ENCODE assay signal across 8 cellular contexts in the genomic region with DNA sequence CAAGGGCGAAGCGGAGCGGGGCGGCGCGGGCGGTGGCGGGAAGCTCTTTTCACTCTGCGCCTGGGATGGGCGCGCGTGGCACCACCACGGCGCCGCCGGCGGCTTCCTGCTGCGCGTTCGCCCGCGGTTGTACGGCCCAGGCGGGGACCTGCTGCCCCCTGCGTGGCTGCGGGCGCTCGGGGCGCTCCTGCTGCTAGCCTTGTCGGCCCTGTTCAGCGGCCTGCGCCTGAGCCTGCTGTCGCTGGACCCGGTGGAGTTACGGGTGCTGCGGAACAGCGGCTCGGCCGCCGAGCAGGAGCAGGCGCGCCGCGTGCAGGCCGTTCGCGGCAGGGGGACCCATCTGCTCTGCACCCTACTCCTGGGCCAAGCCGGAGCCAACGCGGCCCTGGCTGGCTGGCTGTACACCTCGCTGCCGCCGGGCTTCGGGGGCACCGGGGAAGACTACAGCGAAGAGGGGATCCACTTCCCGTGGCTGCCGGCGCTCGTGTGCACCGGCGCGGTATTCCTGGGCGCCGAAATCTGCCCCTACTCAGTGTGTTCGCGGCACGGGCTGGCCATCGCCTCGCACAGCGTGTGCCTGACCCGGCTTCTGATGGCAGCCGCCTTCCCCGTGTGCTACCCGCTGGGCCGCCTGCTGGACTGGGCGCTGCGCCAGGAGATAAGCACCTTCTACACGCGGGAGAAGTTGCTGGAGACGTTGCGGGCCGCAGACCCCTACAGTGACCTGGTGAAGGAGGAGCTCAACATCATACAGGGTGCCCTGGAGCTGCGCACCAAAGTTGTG. TPM values are rescaled to one million over a fixed set of nuclear protein-coding genes. Genes with fewer than 3 reads are reported as not detected.
DNase-seq lines count a peak whose midpoint lies in the region; ATAC-seq lines count a peak whose summit lies in the region.

No MANE protein-coding gene starts in this region.

- peaks cover 8% of the 10 kb centered on the region for H3K4me1 Mint-ChIP-seq in activated naive CD8-positive, alpha-beta T cell treated with anti-CD3 and anti-CD28 coated beads, Interleukin-2, amount 10 ng/mL, durations not matched to agents 7 days and 5 days

- H3K79me2 ChIP-seq in ACC112 (ENCODE audit: control insufficient read depth, insufficient read depth, low read length, unreplicated experiment) = no peaks in the 10 kb centered on the region

- no peaks in the 10 kb centered on the region for H3K36me3 Mint-ChIP-seq in activated naive CD8-positive, alpha-beta T cell treated with anti-CD3 and anti-CD28 coated beads, Interleukin-2, amount 10 ng/mL, durations not matched to agents 7 days and 5 days

- peak overlapping the region; percentile 22 for H3K4me3 Mint-ChIP-seq in activated naive CD8-positive, alpha-beta T cell treated with anti-CD3 and anti-CD28 coated beads, Interleukin-2, amount 10 ng/mL, durations not matched to agents 7 days and 5 days

- peak; percentile 50 for ATAC-seq in GM18868 (IDR thresholded peaks at IDR 0.05; ENCODE audit: unreplicated experiment)
- peak; percentile 51 for ATAC-seq in HG03432 (IDR thresholded peaks at IDR 0.05; ENCODE audit: unreplicated experiment)
- peak; percentile 49 for ATAC-seq in activated naive CD8-positive, alpha-beta T cell treated with anti-CD3 and anti-CD28 coated beads, Interleukin-2, amount 10 ng/mL, durations not matched to agents 7 days and 5 days (ENCODE audit: low read depth)

- H3K36me3 ChIP-seq in ACC112 (ENCODE audit: insufficient read depth, low read length) = no peaks in the 10 kb centered on the region
- H3K36me3 ChIP-seq in iPS-18a (ENCODE audit: control insufficient read depth, low read depth, low read length) = no peaks in the 10 kb centered on the region

- no peak overlapping the region for H2AFZ ChIP-seq in ACC112 (ENCODE audit: low read length, unreplicated experiment)

- no peak overlapping the region for H3K27ac ChIP-seq in ACC112 (ENCODE audit: low read depth, low read length)
- H3K27ac ChIP-seq in iPS-18a (ENCODE audit: low read length) = no peak overlapping the region

- peaks cover 61% of the 10 kb centered on the region for H3K27me3 ChIP-seq in ACC112 (ENCODE audit: insufficient read depth, low read length)
- peaks cover 50% of the 10 kb centered on the region for H3K27me3 ChIP-seq in iPS-18a (ENCODE audit: control insufficient read depth, insufficient read depth, low read length)

- DNase-seq in activated naive CD8-positive, alpha-beta T cell treated with anti-CD3 and anti-CD28 coated beads, Interleukin-2, amount 10 ng/mL, durations not matched to agents 7 days and 5 days = peak; percentile 47
- DNase-seq in stimulated activated CD4-positive, alpha-beta T cell treated with anti-CD3 and anti-CD28 coated beads, Interleukin-15, amount 100 ng/mL, for 24 hours = peak; percentile 47
- DNase-seq in SHP77 (lab: John Stamatoyannopoulos, UW) (no peak), NCI-H128 (lab: John Stamatoyannopoulos, UW; ENCODE audit: unreplicated experiment) (no peak)

- POLR2A ChIA-PET in activated naive CD8-positive, alpha-beta T cell treated with anti-CD3 and anti-CD28 coated beads, Interleukin-2, amount 10 ng/mL, durations not matched to agents 7 days and 5 days (lab: Charles Lee) = no interaction called here

- H3K27me3 Mint-ChIP-seq in activated naive CD8-positive, alpha-beta T cell treated with anti-CD3 and anti-CD28 coated beads, Interleukin-2, amount 10 ng/mL, durations not matched to agents 7 days and 5 days = peaks cover 54% of the 10 kb centered on the region

- no peak overlapping the region for H3K27ac Mint-ChIP-seq in activated naive CD8-positive, alpha-beta T cell treated with anti-CD3 and anti-CD28 coated beads, Interleukin-2, amount 10 ng/mL, durations not matched to agents 7 days and 5 days

- no peaks in the 10 kb centered on the region for H3K4me1 ChIP-seq in ACC112 (ENCODE audit: control insufficient read depth, insufficient read depth, low read length, unreplicated experiment)
- no peaks in the 10 kb centered on the region for H3K4me1 ChIP-seq in iPS-18a (ENCODE audit: control insufficient read depth, low read depth, low read length)

- peak overlapping the region; percentile 72 for H3K4me3 ChIP-seq in ACC112 (ENCODE audit: low read depth, low read length)
- peak overlapping the region; percentile 65 for H3K4me3 ChIP-seq in iPS-18a (ENCODE audit: low read length)

- no peaks in the 10 kb centered on the region for H3K9me3 ChIP-seq in iPS-18a (ENCODE audit: control insufficient read depth, low read depth, low read length)

- no peak overlapping the region for H3K9ac ChIP-seq in iPS-18a (ENCODE audit: low read length)

- no peaks in the 10 kb centered on the region for H3K9me3 Mint-ChIP-seq in activated naive CD8-positive, alpha-beta T cell treated with anti-CD3 and anti-CD28 coated beads, Interleukin-2, amount 10 ng/mL, durations not matched to agents 7 days and 5 days

RNA-seq across cellular contexts. Expression of a gene that starts 0.9 kb away (rescaled TPM):
- under 1 TPM; 0.26 to 0.50 TPM for total RNA-seq in activated naive CD8-positive, alpha-beta T cell treated with anti-CD3 and anti-CD28 coated beads, Interleukin-2, amount 10 ng/mL, durations not matched to agents 7 days and 5 days

Comparison
In these comparisons a context has a peak if more than half of its experiments do, and no peak if none do; other contexts are left out.
1. DNase-seq: peak in activated naive CD8-positive, alpha-beta T cell treated with anti-CD3 and anti-CD28 coated beads, Interleukin-2, amount 10 ng/mL, durations not matched to agents 7 days and 5 days (single experiment) and stimulated activated CD4-positive, alpha-beta T cell treated with anti-CD3 and anti-CD28 coated beads, Interleukin-15, amount 100 ng/mL, for 24 hours (single experiment); none in SHP77 (0 of 2) and NCI-H128 (single experiment).
2. Peak in every context shown above with its lines, with median percentiles within 50 percentile points of each other: ATAC-seq.